ENCODE assay signal across 21 cellular contexts in genomic region chr6:130164251-130164650, GRCh38. TPM values are rescaled to one million over a fixed set of nuclear protein-coding genes. Genes with fewer than 3 reads are reported as not detected.
A peak's percentile ranks its signal among the peaks of the same experiment; 100 is the strongest.
DNase-seq lines count a peak whose midpoint lies in the region; ATAC-seq and TF ChIP-seq lines count a peak whose summit lies in the region.
"Had no signal": no experiment of that assay in that cellular context is flagged by ENCODE, and none has a peak within 500 bp of the region (broad histone marks: within the 10 kb centered on the region; RNA-seq: fewer than 3 reads in every experiment).

No MANE protein-coding gene starts in this region.

- POLR2A ChIA-PET in naive thymus-derived CD8-positive, alpha-beta T cell (lab: Charles Lee), result no interaction called here

- H3K9me3 ChIP-seq in gastroesophageal sphincter, result peaks cover 0 to 3% (median 0%) of the 10 kb centered on the region in 3 donors

- H3K9me3 Mint-ChIP-seq in activated T-cell treated with anti-CD3 and anti-CD28 coated beads, Interleukin-2, amount 50 U/mL, for 72 hours, result peaks cover 1 to 4% of the 10 kb centered on the region in 2 donors
- peaks cover 10% of the 10 kb centered on the region for H3K9me3 Mint-ChIP-seq in activated T-cell treated with anti-CD3 and anti-CD28 coated beads, Interleukin-2, amount 50 U/mL, for 24 hours
- H3K9me3 Mint-ChIP-seq in effector memory CD8-positive, alpha-beta T cell, result no peaks in the 10 kb centered on the region
- H3K9me3 Mint-ChIP-seq in naive thymus-derived CD8-positive, alpha-beta T cell, result peaks cover 0 to 21% (median 6%) of the 10 kb centered on the region in 9 donors

- ATAC-seq in activated T-cell treated with anti-CD3 and anti-CD28 coated beads, Interleukin-2, amount 50 U/mL, for 72 hours (replicated peaks in 1 of 2), result no peak
- ATAC-seq in effector memory CD8-positive, alpha-beta T cell (replicated peaks), result no peak
- ATAC-seq in naive thymus-derived CD8-positive, alpha-beta T cell, result no peak
- ATAC-seq in gastroesophageal sphincter (no peak), left ventricle myocardium superior (no peak)

- no peak for DNase-seq in activated T-cell treated with anti-CD3 and anti-CD28 coated beads, Interleukin-2, amount 50 U/mL, for 72 hours
- no peak for DNase-seq in activated T-cell treated with anti-CD3 and anti-CD28 coated beads, Interleukin-2, amount 50 U/mL, for 24 hours
- DNase-seq in effector memory CD8-positive, alpha-beta T cell, result no peak
- DNase-seq in naive thymus-derived CD8-positive, alpha-beta T cell, result no peak
- DNase-seq in left ventricle myocardium superior, result no peak
- DNase-seq in activated CD4-positive, CD25-positive, alpha-beta regulatory T cell (lab: John Stamatoyannopoulos, UW), result no peak
- DNase-seq: AML-193; CD4-positive, alpha-beta memory T cell; DMS153; DND-41; NCI-H1105; NCI-H146; NCI-H1930; NCI-H2107; NCI-H524; NCI-H748 treated with DMSO at 0.1 percent for 48 hours; SIG-M5 had no signal

- H3K27me3 Mint-ChIP-seq in activated T-cell treated with anti-CD3 and anti-CD28 coated beads, Interleukin-2, amount 50 U/mL, for 72 hours (ENCODE audit: low read depth), result no peaks in the 10 kb centered on the region
- H3K27me3 Mint-ChIP-seq in activated T-cell treated with anti-CD3 and anti-CD28 coated beads, Interleukin-2, amount 50 U/mL, for 24 hours, result no peaks in the 10 kb centered on the region
- H3K27me3 Mint-ChIP-seq in effector memory CD8-positive, alpha-beta T cell, result no peaks in the 10 kb centered on the region
- H3K27me3 Mint-ChIP-seq in naive thymus-derived CD8-positive, alpha-beta T cell, result no peaks in the 10 kb centered on the region
- H3K27me3 Mint-ChIP-seq: CD4-positive, alpha-beta memory T cell had no signal

- no peaks in the 10 kb centered on the region for H3K36me3 ChIP-seq in gastroesophageal sphincter
- H3K36me3 ChIP-seq: BLaER1 treated with 17β-estradiol and CSF1 and Interleukin-3, amounts not matched to agents 10 nM and 100 nM had no signal

- H3K27ac Mint-ChIP-seq in activated T-cell treated with anti-CD3 and anti-CD28 coated beads, Interleukin-2, amount 50 U/mL, for 72 hours, result peak overlapping the region; percentile 19
- no peak overlapping the region for H3K27ac Mint-ChIP-seq in activated T-cell treated with anti-CD3 and anti-CD28 coated beads, Interleukin-2, amount 50 U/mL, for 24 hours
- H3K27ac Mint-ChIP-seq in effector memory CD8-positive, alpha-beta T cell, result peak overlapping the region; percentile 92 to 95
- peak overlapping the region in 6 of 10 donors; percentile 3 to 83 (median 47) for H3K27ac Mint-ChIP-seq in naive thymus-derived CD8-positive, alpha-beta T cell

- H3K27ac ChIP-seq in gastroesophageal sphincter, result no peak overlapping the region
- H3K27ac ChIP-seq: BLaER1 treated with 17β-estradiol and CSF1 and Interleukin-3, amounts not matched to agents 10 nM and 100 nM; SK-N-MC had no signal

- no peak for TF ChIP-seq POLR2A in gastroesophageal sphincter (IDR thresholded peaks at IDR 0.05)

- peaks cover 0 to 4% of the 10 kb centered on the region in 2 donors for H3K36me3 Mint-ChIP-seq in activated T-cell treated with anti-CD3 and anti-CD28 coated beads, Interleukin-2, amount 50 U/mL, for 72 hours (ENCODE audit: insufficient read depth in 2 of 2)
- peaks cover 28% of the 10 kb centered on the region for H3K36me3 Mint-ChIP-seq in activated T-cell treated with anti-CD3 and anti-CD28 coated beads, Interleukin-2, amount 50 U/mL, for 24 hours (ENCODE audit: low read depth)
- peaks cover 58% of the 10 kb centered on the region for H3K36me3 Mint-ChIP-seq in effector memory CD8-positive, alpha-beta T cell (ENCODE audit: insufficient read depth)
- peaks cover 28 to 77% (median 68%) of the 10 kb centered on the region in 3 donors for H3K36me3 Mint-ChIP-seq in naive thymus-derived CD8-positive, alpha-beta T cell

- H3K27me3 ChIP-seq in gastroesophageal sphincter, result no peaks in the 10 kb centered on the region
- H3K27me3 ChIP-seq: BLaER1 treated with 17β-estradiol and CSF1 and Interleukin-3, amounts not matched to agents 10 nM and 100 nM had no signal

- no peaks in the 10 kb centered on the region for H3K4me1 ChIP-seq in gastroesophageal sphincter

- no peak for TF ChIP-seq CTCF in gastroesophageal sphincter (IDR thresholded peaks at IDR 0.05)

- intact Hi-C loops in left ventricle myocardium superior (cut with micrococcal nuclease), result no loop called here

- no peak for TF ChIP-seq EP300 in gastroesophageal sphincter (IDR thresholded peaks at IDR 0.05)

- H3K4me1 Mint-ChIP-seq in activated T-cell treated with anti-CD3 and anti-CD28 coated beads, Interleukin-2, amount 50 U/mL, for 72 hours (ENCODE audit: low read depth), result peaks cover 6% of the 10 kb centered on the region
- peaks cover 16% of the 10 kb centered on the region for H3K4me1 Mint-ChIP-seq in activated T-cell treated with anti-CD3 and anti-CD28 coated beads, Interleukin-2, amount 50 U/mL, for 24 hours (ENCODE audit: low read depth)
- H3K4me1 Mint-ChIP-seq in effector memory CD8-positive, alpha-beta T cell (ENCODE audit: low read depth in 2 of 2), result peaks cover 41 to 69% of the 10 kb centered on the region in 2 donors
- H3K4me1 Mint-ChIP-seq in naive thymus-derived CD8-positive, alpha-beta T cell, result peaks cover 7 to 41% (median 14%) of the 10 kb centered on the region in 4 donors

- 0 to 68% methylated on average over 1 to 4 of the region's 4 CpGs for WGBS in gastroesophageal sphincter (ENCODE audit: low coverage in 1 of 2), 2 donors

- no peak overlapping the region for H3K4me3 ChIP-seq in gastroesophageal sphincter
- H3K4me3 ChIP-seq: BLaER1 treated with 17β-estradiol and CSF1 and Interleukin-3, amounts not matched to agents 10 nM and 100 nM; SK-N-MC had no signal

- H3K4me3 Mint-ChIP-seq in activated T-cell treated with anti-CD3 and anti-CD28 coated beads, Interleukin-2, amount 50 U/mL, for 72 hours, result no peak overlapping the region
- no peak overlapping the region for H3K4me3 Mint-ChIP-seq in activated T-cell treated with anti-CD3 and anti-CD28 coated beads, Interleukin-2, amount 50 U/mL, for 24 hours
- no peak overlapping the region for H3K4me3 Mint-ChIP-seq in effector memory CD8-positive, alpha-beta T cell
- H3K4me3 Mint-ChIP-seq in naive thymus-derived CD8-positive, alpha-beta T cell, result no peak overlapping the region
- H3K4me3 Mint-ChIP-seq: CD4-positive, alpha-beta memory T cell had no signal

RNA-seq across cellular contexts. Expression of gene SAMD3, which starts 58.5 kb away (rescaled TPM):
- 1 to 10 TPM; 3.8 to 4.6 TPM for total RNA-seq in activated T-cell treated with anti-CD3 and anti-CD28 coated beads, Interleukin-2, amount 50 U/mL, for 72 hours
- 10 to 100 TPM; 28.7 to 34.1 TPM for total RNA-seq in naive thymus-derived CD8-positive, alpha-beta T cell
- polyA plus RNA-seq in naive thymus-derived CD8-positive, alpha-beta T cell, result 10 to 100 TPM; 19.2 to 91.4 (median 71.1) TPM
- total RNA-seq in gastroesophageal sphincter (under 1 TPM in 1 of 4 donors, not detected in 3; 0.54 TPM), left ventricle myocardium superior (0.32 TPM)
- total RNA-seq: HT-29 had no signal

Comparison
In these comparisons a context has a peak if more than half of its experiments do, and no peak if none do; other contexts are left out.
1. RNA of gene SAMD3, which starts 58.5 kb away (total RNA-seq): 28.7 to 34.1 TPM in naive thymus-derived CD8-positive, alpha-beta T cell; 3.8 to 4.6 TPM in activated T-cell treated with anti-CD3 and anti-CD28 coated beads, Interleukin-2, amount 50 U/mL, for 72 hours, 0.32 TPM in left ventricle myocardium superior (single experiment) and 0.54 TPM in gastroesophageal sphincter; every median in the first group is over 4 times any median in the second.